ENCODE assay signal across 32 cellular contexts in genomic region chr4:79563218-79563617, GRCh38.
"Had no signal": no experiment of that assay in that cellular context is flagged by ENCODE, and none has a peak within 500 bp of the region (broad histone marks: within the 10 kb centered on the region; RNA-seq: fewer than 3 reads in every experiment).

No MANE protein-coding gene starts in this region.

- H3K9me3 Mint-ChIP-seq: activated CD4-positive, alpha-beta memory T cell treated with anti-CD3 and anti-CD28 coated beads, Interleukin-2, amount 10 ng/mL, durations not matched to agents 7 days and 5 days; activated CD4-positive, alpha-beta T cell treated with anti-CD3 and anti-CD28 coated beads, Interleukin-2, amount 10 ng/mL, durations not matched to agents 24 days and 14 days; activated naive CD4-positive, alpha-beta T cell treated with anti-CD3 and anti-CD28 coated beads, Interleukin-2, amount 10 ng/mL, durations not matched to agents 7 days and 5 days; activated naive CD4-positive, alpha-beta T cell treated with anti-CD3 and anti-CD28 coated beads, Interleukin-2, amount 50 U/mL, for 72 hours; activated naive CD8-positive, alpha-beta T cell treated with anti-CD3 and anti-CD28 coated beads, Interleukin-2, amount 10 ng/mL, durations not matched to agents 7 days and 5 days; activated T-cell treated with anti-CD3 and anti-CD28 coated beads, Interleukin-2, amount 50 U/mL, for 24 hours; activated T-cell treated with anti-CD3 and anti-CD28 coated beads, Interleukin-2, amount 50 U/mL, for 72 hours; effector memory CD8-positive, alpha-beta T cell; T-helper 2 cell treated with Interferon-gamma antibody and Interleukin-4, amounts not matched to agents 5 μg/mL and 100 μg/mL, for 36 hours had no signal

- H3K4me3 Mint-ChIP-seq: activated CD4-positive, alpha-beta memory T cell treated with anti-CD3 and anti-CD28 coated beads, Interleukin-2, amount 10 ng/mL, durations not matched to agents 7 days and 5 days; activated CD4-positive, alpha-beta T cell treated with anti-CD3 and anti-CD28 coated beads for 36 hours; activated CD4-positive, alpha-beta T cell treated with anti-CD3 and anti-CD28 coated beads, Interleukin-2, amount 10 ng/mL, durations not matched to agents 24 days and 14 days; activated naive CD4-positive, alpha-beta T cell treated with anti-CD3 and anti-CD28 coated beads, Interleukin-2, amount 10 ng/mL, durations not matched to agents 7 days and 5 days; activated naive CD8-positive, alpha-beta T cell treated with anti-CD3 and anti-CD28 coated beads, Interleukin-2, amount 10 ng/mL, durations not matched to agents 7 days and 5 days; activated T-cell treated with anti-CD3 and anti-CD28 coated beads, Interleukin-2, amount 50 U/mL, for 24 hours; activated T-cell treated with anti-CD3 and anti-CD28 coated beads, Interleukin-2, amount 50 U/mL, for 72 hours; effector memory CD8-positive, alpha-beta T cell; T-helper 17 cell; T-helper 2 cell treated with Interferon-gamma antibody and Interleukin-4, amounts not matched to agents 5 μg/mL and 100 μg/mL, for 36 hours had no signal

- H3K4me1 ChIP-seq: ascending aorta, body of pancreas, esophagus muscularis mucosa, gastroesophageal sphincter had no signal

- FAIRE-seq: colon had no signal

- H3K27ac Mint-ChIP-seq: activated CD4-positive, alpha-beta memory T cell treated with anti-CD3 and anti-CD28 coated beads, Interleukin-2, amount 10 ng/mL, durations not matched to agents 7 days and 5 days; activated CD4-positive, alpha-beta T cell treated with anti-CD3 and anti-CD28 coated beads for 36 hours; activated CD4-positive, alpha-beta T cell treated with anti-CD3 and anti-CD28 coated beads, Interleukin-2, amount 10 ng/mL, durations not matched to agents 24 days and 14 days; activated naive CD4-positive, alpha-beta T cell treated with anti-CD3 and anti-CD28 coated beads, Interleukin-2, amount 10 ng/mL, durations not matched to agents 7 days and 5 days; activated naive CD4-positive, alpha-beta T cell treated with anti-CD3 and anti-CD28 coated beads, Interleukin-2, amount 50 U/mL, for 72 hours; activated naive CD8-positive, alpha-beta T cell treated with anti-CD3 and anti-CD28 coated beads, Interleukin-2, amount 10 ng/mL, durations not matched to agents 7 days and 5 days; activated T-cell treated with anti-CD3 and anti-CD28 coated beads, Interleukin-2, amount 50 U/mL, for 24 hours; activated T-cell treated with anti-CD3 and anti-CD28 coated beads, Interleukin-2, amount 50 U/mL, for 72 hours; effector memory CD8-positive, alpha-beta T cell; T-helper 17 cell; T-helper 2 cell treated with Interferon-gamma antibody and Interleukin-4, amounts not matched to agents 5 μg/mL and 100 μg/mL, for 36 hours had no signal

- H3K27me3 ChIP-seq: ascending aorta, body of pancreas, esophagus muscularis mucosa, gastroesophageal sphincter had no signal

- ATAC-seq: activated CD4-positive, alpha-beta T cell treated with anti-CD3 and anti-CD28 coated beads for 36 hours; activated naive CD4-positive, alpha-beta T cell treated with anti-CD3 and anti-CD28 coated beads, Interleukin-2, amount 50 U/mL, for 72 hours; activated T-cell treated with anti-CD3 and anti-CD28 coated beads, Interleukin-2, amount 50 U/mL, for 72 hours; body of pancreas; effector memory CD8-positive, alpha-beta T cell; gastroesophageal sphincter; T-helper 17 cell had no signal

- H3K27ac ChIP-seq: ascending aorta, body of pancreas, esophagus muscularis mucosa, gastroesophageal sphincter had no signal

- H3K27me3 Mint-ChIP-seq: activated naive CD4-positive, alpha-beta T cell treated with anti-CD3 and anti-CD28 coated beads, Interleukin-2, amount 10 ng/mL, durations not matched to agents 7 days and 5 days; activated T-cell treated with anti-CD3 and anti-CD28 coated beads, Interleukin-2, amount 50 U/mL, for 24 hours had no signal

- DNase-seq: activated CD4-positive, alpha-beta memory T cell treated with anti-CD3 and anti-CD28 coated beads, Interleukin-2, amount 10 ng/mL, durations not matched to agents 7 days and 5 days; activated CD4-positive, alpha-beta T cell treated with anti-CD3 and anti-CD28 coated beads for 36 hours; activated CD4-positive, alpha-beta T cell treated with anti-CD3 and anti-CD28 coated beads, Interleukin-2, amount 10 ng/mL, durations not matched to agents 24 days and 14 days; activated CD4-positive, alpha-beta T cell treated with anti-CD3 and anti-CD28 coated beads, Interleukin-2, amount 50 U/mL, for 4 hours; activated CD4-positive, CD25-positive, alpha-beta regulatory T cell; activated CD4-positive, CD25-positive, alpha-beta regulatory T cell treated with anti-CD3 and anti-CD28 coated beads, Interleukin-2, amount 50 U/mL, for 72 hours; activated CD8-positive, alpha-beta memory T cell treated with anti-CD3 and anti-CD28 coated beads, Interleukin-2, amount 50 U/mL, for 48 hours; activated gamma-delta T cell; activated naive CD4-positive, alpha-beta T cell; activated naive CD4-positive, alpha-beta T cell treated with anti-CD3 and anti-CD28 coated beads, Interleukin-2, amount 10 ng/mL, durations not matched to agents 7 days and 5 days; activated naive CD8-positive, alpha-beta T cell treated with anti-CD3 and anti-CD28 coated beads, Interleukin-2, amount 10 ng/mL, durations not matched to agents 7 days and 5 days; activated T-cell treated with anti-CD3 and anti-CD28 coated beads for 4 hours; activated T-cell treated with anti-CD3 and anti-CD28 coated beads, Interleukin-2, amount 50 U/mL, for 24 hours; activated T-cell treated with anti-CD3 and anti-CD28 coated beads, Interleukin-2, amount 50 U/mL, for 72 hours; body of pancreas; caudate nucleus; cortex of kidney; dermis blood vessel endothelial cell; effector CD4-positive, alpha-beta T cell; effector memory CD8-positive, alpha-beta T cell; erythroblast; foreskin melanocyte; head of caudate nucleus; T-helper 1 cell; T-helper 17 cell; T1000 had no signal

- H3K36me3 Mint-ChIP-seq: activated naive CD4-positive, alpha-beta T cell treated with anti-CD3 and anti-CD28 coated beads, Interleukin-2, amount 10 ng/mL, durations not matched to agents 7 days and 5 days; activated naive CD4-positive, alpha-beta T cell treated with anti-CD3 and anti-CD28 coated beads, Interleukin-2, amount 50 U/mL, for 72 hours; activated naive CD8-positive, alpha-beta T cell treated with anti-CD3 and anti-CD28 coated beads, Interleukin-2, amount 10 ng/mL, durations not matched to agents 7 days and 5 days had no signal

- H3K4me1 Mint-ChIP-seq: activated CD4-positive, alpha-beta memory T cell treated with anti-CD3 and anti-CD28 coated beads, Interleukin-2, amount 10 ng/mL, durations not matched to agents 7 days and 5 days; activated CD4-positive, alpha-beta T cell treated with anti-CD3 and anti-CD28 coated beads for 36 hours; activated CD4-positive, alpha-beta T cell treated with anti-CD3 and anti-CD28 coated beads, Interleukin-2, amount 10 ng/mL, durations not matched to agents 24 days and 14 days; activated naive CD4-positive, alpha-beta T cell treated with anti-CD3 and anti-CD28 coated beads, Interleukin-2, amount 10 ng/mL, durations not matched to agents 7 days and 5 days; activated naive CD8-positive, alpha-beta T cell treated with anti-CD3 and anti-CD28 coated beads, Interleukin-2, amount 10 ng/mL, durations not matched to agents 7 days and 5 days; T-helper 17 cell had no signal

- H3K36me3 ChIP-seq: ascending aorta, esophagus muscularis mucosa, gastroesophageal sphincter had no signal

- H3K9me3 ChIP-seq: ascending aorta, body of pancreas, esophagus muscularis mucosa, gastroesophageal sphincter had no signal

- H3K4me3 ChIP-seq: ascending aorta, body of pancreas, esophagus muscularis mucosa, gastroesophageal sphincter had no signal
